In genomic region chr4:140085062-140085622, GRCh38 we compare ENCODE assay signal across 2 cellular contexts.
TF ChIP-seq lines count a peak whose summit lies in the region.

No MANE protein-coding gene starts in this region.

TF ChIP-seq in HEK293, 187 proteins besides CTCF, POLR2A, EP300 and RAD21 (continued from another document and continues in another):
- TF ChIP-seq ZNF449 (tag by site-specific recombination; IDR thresholded peaks at IDR 0.05) = no peak
- TF ChIP-seq PRDM10 (tag by site-specific recombination; IDR thresholded peaks at IDR 0.05) = peak; percentile 57; the same call in 1 of the 2 replicates
- no peak for TF ChIP-seq ZNF19 (tag by site-specific recombination; IDR thresholded peaks at IDR 0.05; ENCODE audit: low read depth)
- TF ChIP-seq OSR2 (tag by site-specific recombination; IDR thresholded peaks at IDR 0.05) = peak; percentile 56; the same call in 1 of the 2 replicates
- no peak for TF ChIP-seq ZNF239 (tag by site-specific recombination; IDR thresholded peaks at IDR 0.05)
- TF ChIP-seq SP3 (tag by site-specific recombination; IDR thresholded peaks at IDR 0.05) = no peak
- TF ChIP-seq ZNF16 (tag by site-specific recombination; IDR thresholded peaks at IDR 0.05; ENCODE audit: low read depth) = no peak
- no peak for TF ChIP-seq ZNF624 (tag by site-specific recombination; IDR thresholded peaks at IDR 0.05)
- no peak for TF ChIP-seq SCRT2 (tag by site-specific recombination; IDR thresholded peaks at IDR 0.05)
- TF ChIP-seq ZBTB6 (tag by site-specific recombination; IDR thresholded peaks at IDR 0.05) = 0 out of 2 replicates have a peak, but pooled peaks have one; percentile 19
- TF ChIP-seq KLF17 (tag by site-specific recombination; IDR thresholded peaks at IDR 0.05) = no peak
- TF ChIP-seq GLIS2 (tag by site-specific recombination; IDR thresholded peaks at IDR 0.05) = no peak
- peak; percentile 90 for TF ChIP-seq ZNF423 (tag by site-specific recombination; IDR thresholded peaks at IDR 0.05)
- no peak for TF ChIP-seq ZNF776 (tag by site-specific recombination; IDR thresholded peaks at IDR 0.05; ENCODE audit: borderline replicate concordance)
- TF ChIP-seq ZSCAN18 (tag by site-specific recombination; IDR thresholded peaks at IDR 0.05) = no peak
- 0 out of 2 replicates have a peak, but pooled peaks have one; percentile 32 for TF ChIP-seq ZNF600 (tag by site-specific recombination; IDR thresholded peaks at IDR 0.05)
- no peak for TF ChIP-seq ZNF202 (tag by site-specific recombination; IDR thresholded peaks at IDR 0.05; ENCODE audit: borderline replicate concordance)
- no peak for TF ChIP-seq HOXA7 (CRISPR knock-in tag; IDR thresholded peaks at IDR 0.05; ENCODE audit: borderline replicate concordance)
- peak; percentile 39 for TF ChIP-seq GLIS1 (tag by site-specific recombination; IDR thresholded peaks at IDR 0.05)
- TF ChIP-seq ZNF777 (tag by site-specific recombination; IDR thresholded peaks at IDR 0.05; ENCODE audit: borderline replicate concordance) = no peak
- TF ChIP-seq ZNF473 (tag by site-specific recombination; IDR thresholded peaks at IDR 0.05) = no peak
- 0 out of 2 replicates have a peak, but pooled peaks have one; percentile 27 for TF ChIP-seq ZNF660 (tag by site-specific recombination; IDR thresholded peaks at IDR 0.05)
- no peak for TF ChIP-seq ZNF24 (tag by site-specific recombination; IDR thresholded peaks at IDR 0.05)

TF ChIP-seq in WTC11, 78 proteins besides CTCF, POLR2A, EP300 and RAD21 (continued from another document):
- TF ChIP-seq ZNF512 (CRISPR knock-in tag; IDR thresholded peaks at IDR 0.05; ENCODE audit: borderline replicate concordance) = no peak
- TF ChIP-seq RORB (CRISPR knock-in tag; IDR thresholded peaks at IDR 0.05) = no peak
- TF ChIP-seq, protein P1, sequence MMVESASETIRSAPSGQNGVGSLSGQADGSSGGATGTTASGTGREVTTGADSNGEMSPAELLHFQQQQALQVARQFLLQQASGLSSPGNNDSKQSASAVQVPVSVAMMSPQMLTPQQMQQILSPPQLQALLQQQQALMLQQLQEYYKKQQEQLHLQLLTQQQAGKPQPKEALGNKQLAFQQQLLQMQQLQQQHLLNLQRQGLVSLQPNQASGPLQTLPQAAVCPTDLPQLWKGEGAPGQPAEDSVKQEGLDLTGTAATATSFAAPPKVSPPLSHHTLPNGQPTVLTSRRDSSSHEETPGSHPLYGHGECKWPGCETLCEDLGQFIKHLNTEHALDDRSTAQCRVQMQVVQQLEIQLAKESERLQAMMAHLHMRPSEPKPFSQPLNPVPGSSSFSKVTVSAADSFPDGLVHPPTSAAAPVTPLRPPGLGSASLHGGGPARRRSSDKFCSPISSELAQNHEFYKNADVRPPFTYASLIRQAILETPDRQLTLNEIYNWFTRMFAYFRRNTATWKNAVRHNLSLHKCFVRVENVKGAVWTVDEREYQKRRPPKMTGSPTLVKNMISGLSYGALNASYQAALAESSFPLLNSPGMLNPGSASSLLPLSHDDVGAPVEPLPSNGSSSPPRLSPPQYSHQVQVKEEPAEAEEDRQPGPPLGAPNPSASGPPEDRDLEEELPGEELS (CRISPR knock-in tag; IDR thresholded peaks at IDR 0.05) = no peak
- TF ChIP-seq CDX4 (CRISPR knock-in tag; IDR thresholded peaks at IDR 0.05; ENCODE audit: borderline replicate concordance) = no peak
- TF ChIP-seq ATF3 (CRISPR knock-in tag; conservative IDR thresholded peaks at IDR 0.05) = no peak
